1 cellular context compared by ENCODE assay signal in genomic region chr6:43669922-43670622, GRCh38.
TF ChIP-seq lines count a peak whose summit lies in the region.

No MANE protein-coding gene starts in this region.

TF ChIP-seq in K562, 482 proteins besides CTCF, POLR2A, EP300 and RAD21 (continued from another document and continues in another):
- TF ChIP-seq KDM4B (IDR thresholded peaks at IDR 0.05; ENCODE audit: borderline replicate concordance in 2 of 2, low read depth in 1 of 2) (no peak), POLR2H (tag; IDR thresholded peaks at IDR 0.05; ENCODE audit: low read depth) (no peak), ARID4B (CRISPR knock-in tag; IDR thresholded peaks at IDR 0.05) (no peak), ZNF217 (CRISPR knock-in tag; IDR thresholded peaks at IDR 0.05) (no peak), MAFK (IDR thresholded peaks at IDR 0.05; ENCODE audit: low read length) (0 out of 2 replicates have a peak, but pooled peaks have one; percentile 15), NCOA4 (IDR thresholded peaks at IDR 0.05; ENCODE audit: partially characterized antibody) (no peak), DIDO1 (tag; IDR thresholded peaks at IDR 0.05; ENCODE audit: low read depth) (no peak), PCBP2 (IDR thresholded peaks at IDR 0.05; ENCODE audit: low read depth, low read length, poor library complexity, severe bottlenecking) (no peak), MYNN (IDR thresholded peaks at IDR 0.05) (no peak; the same call in 1 of the 2 replicates), MYNN (CRISPR knock-in tag; IDR thresholded peaks at IDR 0.05) (no peak), NCOA6 (IDR thresholded peaks at IDR 0.05) (no peak), CLOCK (CRISPR knock-in tag; IDR thresholded peaks at IDR 0.05; ENCODE audit: borderline replicate concordance) (no peak), ZNF398 (CRISPR knock-in tag; IDR thresholded peaks at IDR 0.05) (no peak), AFF1 (IDR thresholded peaks at IDR 0.05; ENCODE audit: low read depth in 1 of 2, partially characterized antibody in 2 of 2) (no peak), VEZF1 (CRISPR knock-in tag; IDR thresholded peaks at IDR 0.05) (peak; percentile 53; the same call in 1 of the 2 replicates), ZNF696 (CRISPR knock-in tag; conservative IDR thresholded peaks at IDR 0.05) (no peak), SIRT6 (IDR thresholded peaks at IDR 0.05; ENCODE audit: low read depth, low read length) (no peak), ETV6 (IDR thresholded peaks at IDR 0.05; ENCODE audit: borderline replicate concordance in 1 of 2, low read depth in 2 of 2, low read length in 1 of 2) (no peak), ETV6 (CRISPR knock-in tag; IDR thresholded peaks at IDR 0.05; ENCODE audit: borderline replicate concordance) (no peak), GATAD2B (IDR thresholded peaks at IDR 0.05; ENCODE audit: borderline replicate concordance) (no peak), ZMIZ1 (IDR thresholded peaks at IDR 0.05; ENCODE audit: low read depth in 2 of 2, low read length in 2 of 2) (no peak), MTA1 (IDR thresholded peaks at IDR 0.05; ENCODE audit: borderline replicate concordance) (no peak), ZNF644 (tag; IDR thresholded peaks at IDR 0.05; ENCODE audit: low read depth) (no peak), PHB (CRISPR knock-in tag; IDR thresholded peaks at IDR 0.05) (no peak)
- TF ChIP-seq, protein P1, sequence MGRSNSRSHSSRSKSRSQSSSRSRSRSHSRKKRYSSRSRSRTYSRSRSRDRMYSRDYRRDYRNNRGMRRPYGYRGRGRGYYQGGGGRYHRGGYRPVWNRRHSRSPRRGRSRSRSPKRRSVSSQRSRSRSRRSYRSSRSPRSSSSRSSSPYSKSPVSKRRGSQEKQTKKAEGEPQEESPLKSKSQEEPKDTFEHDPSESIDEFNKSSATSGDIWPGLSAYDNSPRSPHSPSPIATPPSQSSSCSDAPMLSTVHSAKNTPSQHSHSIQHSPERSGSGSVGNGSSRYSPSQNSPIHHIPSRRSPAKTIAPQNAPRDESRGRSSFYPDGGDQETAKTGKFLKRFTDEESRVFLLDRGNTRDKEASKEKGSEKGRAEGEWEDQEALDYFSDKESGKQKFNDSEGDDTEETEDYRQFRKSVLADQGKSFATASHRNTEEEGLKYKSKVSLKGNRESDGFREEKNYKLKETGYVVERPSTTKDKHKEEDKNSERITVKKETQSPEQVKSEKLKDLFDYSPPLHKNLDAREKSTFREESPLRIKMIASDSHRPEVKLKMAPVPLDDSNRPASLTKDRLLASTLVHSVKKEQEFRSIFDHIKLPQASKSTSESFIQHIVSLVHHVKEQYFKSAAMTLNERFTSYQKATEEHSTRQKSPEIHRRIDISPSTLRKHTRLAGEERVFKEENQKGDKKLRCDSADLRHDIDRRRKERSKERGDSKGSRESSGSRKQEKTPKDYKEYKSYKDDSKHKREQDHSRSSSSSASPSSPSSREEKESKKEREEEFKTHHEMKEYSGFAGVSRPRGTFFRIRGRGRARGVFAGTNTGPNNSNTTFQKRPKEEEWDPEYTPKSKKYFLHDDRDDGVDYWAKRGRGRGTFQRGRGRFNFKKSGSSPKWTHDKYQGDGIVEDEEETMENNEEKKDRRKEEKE (IDR thresholded peaks at IDR 0.05; ENCODE audit: borderline replicate concordance in 1 of 2, control insufficient read depth in 1 of 2, low read depth in 2 of 2, low read length in 1 of 2), result no peak
- TF ChIP-seq, protein P2, sequence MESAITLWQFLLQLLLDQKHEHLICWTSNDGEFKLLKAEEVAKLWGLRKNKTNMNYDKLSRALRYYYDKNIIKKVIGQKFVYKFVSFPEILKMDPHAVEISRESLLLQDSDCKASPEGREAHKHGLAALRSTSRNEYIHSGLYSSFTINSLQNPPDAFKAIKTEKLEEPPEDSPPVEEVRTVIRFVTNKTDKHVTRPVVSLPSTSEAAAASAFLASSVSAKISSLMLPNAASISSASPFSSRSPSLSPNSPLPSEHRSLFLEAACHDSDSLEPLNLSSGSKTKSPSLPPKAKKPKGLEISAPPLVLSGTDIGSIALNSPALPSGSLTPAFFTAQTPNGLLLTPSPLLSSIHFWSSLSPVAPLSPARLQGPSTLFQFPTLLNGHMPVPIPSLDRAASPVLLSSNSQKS (CRISPR knock-in tag; IDR thresholded peaks at IDR 0.05), result no peak
- TF ChIP-seq, protein P3, sequence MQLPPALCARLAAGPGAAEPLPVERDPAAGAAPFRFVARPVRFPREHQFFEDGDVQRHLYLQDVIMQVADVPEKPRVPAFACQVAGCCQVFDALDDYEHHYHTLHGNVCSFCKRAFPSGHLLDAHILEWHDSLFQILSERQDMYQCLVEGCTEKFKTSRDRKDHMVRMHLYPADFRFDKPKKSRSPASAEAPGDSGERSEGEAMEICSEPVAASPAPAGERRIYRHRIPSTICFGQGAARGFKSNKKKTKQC (CRISPR knock-in tag; IDR thresholded peaks at IDR 0.05), result no peak
